Comparison of ENCODE assay signal across 22 cellular contexts in genomic region chr10:117132751-117133231, GRCh38. TPM values are rescaled to one million over a fixed set of nuclear protein-coding genes. Genes with fewer than 3 reads are reported as not detected.
DNase-seq lines count a peak whose midpoint lies in the region; TF ChIP-seq lines count a peak whose summit lies in the region.
"Had no signal": no experiment of that assay in that cellular context is flagged by ENCODE, and none has a peak within 500 bp of the region (broad histone marks: within the 10 kb centered on the region; RNA-seq: fewer than 3 reads in every experiment).

No MANE protein-coding gene starts in this region.

- H3K27me3 Mint-ChIP-seq in type B pancreatic cell: peaks cover 91% of the 10 kb centered on the region

- H3K4me3 Mint-ChIP-seq in type B pancreatic cell: peak overlapping the region; percentile 84

- peaks cover 3% of the 10 kb centered on the region for H3K36me3 Mint-ChIP-seq in type B pancreatic cell

- TF ChIP-seq CTCF in type B pancreatic cell (conservative IDR thresholded peaks at IDR 0.05): no peak

- no peaks in the 10 kb centered on the region for H3K9me3 Mint-ChIP-seq in type B pancreatic cell
- H3K9me3 Mint-ChIP-seq: effector memory CD8-positive, alpha-beta T cell had no signal

- H3K4me1 Mint-ChIP-seq in type B pancreatic cell (ENCODE audit: unreplicated experiment): peaks cover 14% of the 10 kb centered on the region

- peaks cover 35% of the 10 kb centered on the region for H3K4me1 ChIP-seq in mesodermal cell (ENCODE audit: control insufficient read depth, insufficient read depth, low read length, poor library complexity, severe bottlenecking)
- H3K4me1 ChIP-seq: BE2C, foreskin keratinocyte, prostate gland had no signal

- no peaks in the 10 kb centered on the region for H3K36me3 ChIP-seq in mesodermal cell (ENCODE audit: control insufficient read depth, insufficient read depth, low read length)
- H3K36me3 ChIP-seq: BE2C, prostate gland, thyroid gland had no signal

- H3K27ac ChIP-seq in cingulate gyrus (ENCODE audit: low read depth, low read length): peak overlapping the region; percentile 4
- H3K27ac ChIP-seq in mesodermal cell (ENCODE audit: low read depth, low read length, severe bottlenecking): no peak overlapping the region
- H3K27ac ChIP-seq: foreskin keratinocyte, KMS-11, prostate gland, thyroid gland had no signal

- H3K27ac Mint-ChIP-seq in type B pancreatic cell: no peak overlapping the region
- H3K27ac Mint-ChIP-seq: effector memory CD8-positive, alpha-beta T cell had no signal

- H3K4me3 ChIP-seq in mesodermal cell (ENCODE audit: extremely low read depth, insufficient read depth, low read length, poor library complexity, severe bottlenecking): peak overlapping the region; percentile 21
- H3K4me3 ChIP-seq: prostate gland, thyroid gland had no signal

- DNase-seq in stimulated activated CD4-positive, alpha-beta T cell treated with anti-CD3 and anti-CD28 coated beads, Interleukin-15, amount 100 ng/mL, for 24 hours: peak; percentile 13
- no peak for DNase-seq in stimulated activated CD4-positive, alpha-beta T cell treated with anti-CD3 and anti-CD28 coated beads, Interleukin-4, amount 100 ng/mL, for 4 hours
- DNase-seq in type B pancreatic cell (ENCODE audit: extremely low spot score, unreplicated experiment) (peak; percentile 69), epidermal melanocyte (ENCODE audit: insufficient read length, low spot score) (no peak), GOT3 (lab: John Stamatoyannopoulos, UW) (no peak), NCI-H1048 (lab: John Stamatoyannopoulos, UW) (no peak)
- DNase-seq: activated CD4-positive, alpha-beta T cell treated with anti-CD3 and anti-CD28 coated beads for 48 hours; activated gamma-delta T cell; BE2C; DMS153; effector memory CD8-positive, alpha-beta T cell; foreskin keratinocyte; kidney; NCI-H146; NCI-H526; thyroid gland had no signal

- WGBS in mesodermal cell (ENCODE audit: insufficient coverage in 2 of 2), 2 experiments: 1% methylated on average over 17 to 19 of the region's 27 CpGs

- no peaks in the 10 kb centered on the region for H3K9me3 ChIP-seq in mesodermal cell (ENCODE audit: control insufficient read depth, low read length)
- H3K9me3 ChIP-seq: BE2C, prostate gland, thyroid gland had no signal

RNA-seq across cellular contexts. Expression of gene VAX1, which starts 5.3 kb away (rescaled TPM):
- polyA plus RNA-seq in mesodermal cell (2013, experiment 1 of 2): 1.1 TPM
- polyA plus RNA-seq in mesodermal cell (2013, experiment 2 of 2): 1.7 TPM
- 0.58 TPM in 1 of 2 replicates, not detected in the other for total RNA-seq in type B pancreatic cell (ENCODE audit: low replicate concordance)
- total RNA-seq: kidney; mucosa of gallbladder; prostate gland; T-helper 1 cell treated with Interleukin-12 subunit alpha and Interleukin-12 subunit beta and Interleukin-4 antibody, amounts not matched to agents 30 ng/mL and 1 ng/mL, for 36 hours; thyroid gland had no signal

Comparison
In these comparisons a context has a peak if more than half of its experiments do, and no peak if none do; other contexts are left out.
1. DNase-seq: peak in stimulated activated CD4-positive, alpha-beta T cell treated with anti-CD3 and anti-CD28 coated beads, Interleukin-15, amount 100 ng/mL, for 24 hours (single experiment) and type B pancreatic cell (single experiment); none in stimulated activated CD4-positive, alpha-beta T cell treated with anti-CD3 and anti-CD28 coated beads, Interleukin-4, amount 100 ng/mL, for 4 hours (0 of 2), epidermal melanocyte (single experiment), GOT3 (single experiment) and NCI-H1048 (single experiment).